14 cellular contexts compared by ENCODE assay signal in genomic region chr22:37218399-37218770, GRCh38. TPM values are rescaled to one million over a fixed set of nuclear protein-coding genes. Genes with fewer than 3 reads are reported as not detected.
DNase-seq lines count a peak whose midpoint lies in the region; ATAC-seq and FAIRE-seq lines count a peak whose summit lies in the region.
"Had no signal": no experiment of that assay in that cellular context is flagged by ENCODE, and none has a peak within 500 bp of the region (broad histone marks: within the 10 kb centered on the region; RNA-seq: fewer than 3 reads in every experiment).

No MANE protein-coding gene starts in this region.

- peak; percentile 1 to 3 for ATAC-seq in activated T-cell treated with anti-CD3 and anti-CD28 coated beads, Interleukin-2, amount 50 U/mL, for 4 hours
- ATAC-seq in HG02870 (IDR thresholded peaks at IDR 0.05; ENCODE audit: unreplicated experiment): peak; percentile 2
- peak; percentile 46 for ATAC-seq in stimulated activated memory B cell treated with anti-CD40 and anti-IgM and Interleukin-4, amounts not matched to agents 10 μg/mL and 1 μg/mL and 100 μg/mL, for 72 hours

- peak overlapping the region; percentile 95 for H3K27ac Mint-ChIP-seq in activated CD4-positive, alpha-beta T cell treated with anti-CD3 and anti-CD28 coated beads, Interleukin-2, amount 10 ng/mL, durations not matched to agents 7 days and 5 days
- peak overlapping the region; percentile 69 for H3K27ac Mint-ChIP-seq in stimulated activated memory B cell treated with anti-CD40 and anti-IgM and Interleukin-4, amounts not matched to agents 10 μg/mL and 1 μg/mL and 100 μg/mL, for 72 hours

- no peak for FAIRE-seq in frontal cortex (lab: Jason Lieb, UNC)

- H3K27me3 Mint-ChIP-seq in activated T-cell treated with anti-CD3 and anti-CD28 coated beads, Interleukin-2, amount 50 U/mL, for 4 hours (ENCODE audit: low read depth): no peaks in the 10 kb centered on the region
- H3K27me3 Mint-ChIP-seq in activated CD4-positive, alpha-beta T cell treated with anti-CD3 and anti-CD28 coated beads, Interleukin-2, amount 10 ng/mL, durations not matched to agents 7 days and 5 days: no peaks in the 10 kb centered on the region
- H3K27me3 Mint-ChIP-seq in stimulated activated memory B cell treated with anti-CD40 and anti-IgM and Interleukin-4, amounts not matched to agents 10 μg/mL and 1 μg/mL and 100 μg/mL, for 72 hours: no peaks in the 10 kb centered on the region

- CTCF ChIA-PET in activated CD4-positive, alpha-beta T cell treated with anti-CD3 and anti-CD28 coated beads, Interleukin-2, amount 10 ng/mL, durations not matched to agents 7 days and 5 days (lab: Charles Lee): interaction anchor here (1.4 to 6.9 kb wide), 4 partner anchors 9 to 55 kb away, joined by 3 to 52 read pairs (median 6); no protein-coding TSS in a partner anchor

- H3K9me3 Mint-ChIP-seq in activated T-cell treated with anti-CD3 and anti-CD28 coated beads, Interleukin-2, amount 50 U/mL, for 4 hours: peaks cover 12% of the 10 kb centered on the region
- peaks cover 14% of the 10 kb centered on the region for H3K9me3 Mint-ChIP-seq in activated CD4-positive, alpha-beta T cell treated with anti-CD3 and anti-CD28 coated beads, Interleukin-2, amount 10 ng/mL, durations not matched to agents 7 days and 5 days
- peaks cover 8% of the 10 kb centered on the region for H3K9me3 Mint-ChIP-seq in stimulated activated memory B cell treated with anti-CD40 and anti-IgM and Interleukin-4, amounts not matched to agents 10 μg/mL and 1 μg/mL and 100 μg/mL, for 72 hours

- H3K4me3 Mint-ChIP-seq in activated T-cell treated with anti-CD3 and anti-CD28 coated beads, Interleukin-2, amount 50 U/mL, for 4 hours: peak overlapping the region; percentile 58
- H3K4me3 Mint-ChIP-seq in activated CD4-positive, alpha-beta T cell treated with anti-CD3 and anti-CD28 coated beads, Interleukin-2, amount 10 ng/mL, durations not matched to agents 7 days and 5 days: peak overlapping the region; percentile 75
- peak overlapping the region; percentile 61 for H3K4me3 Mint-ChIP-seq in stimulated activated memory B cell treated with anti-CD40 and anti-IgM and Interleukin-4, amounts not matched to agents 10 μg/mL and 1 μg/mL and 100 μg/mL, for 72 hours

- peaks cover 72% of the 10 kb centered on the region for H3K4me1 Mint-ChIP-seq in activated T-cell treated with anti-CD3 and anti-CD28 coated beads, Interleukin-2, amount 50 U/mL, for 4 hours (ENCODE audit: low read depth)
- H3K4me1 Mint-ChIP-seq in activated CD4-positive, alpha-beta T cell treated with anti-CD3 and anti-CD28 coated beads, Interleukin-2, amount 10 ng/mL, durations not matched to agents 7 days and 5 days: peaks cover 91% of the 10 kb centered on the region
- peaks cover 72% of the 10 kb centered on the region for H3K4me1 Mint-ChIP-seq in stimulated activated memory B cell treated with anti-CD40 and anti-IgM and Interleukin-4, amounts not matched to agents 10 μg/mL and 1 μg/mL and 100 μg/mL, for 72 hours

- no peak for DNase-seq in activated T-cell treated with anti-CD3 and anti-CD28 coated beads, Interleukin-2, amount 50 U/mL, for 4 hours
- DNase-seq in activated T-cell treated with anti-CD3 and anti-CD28 coated beads, Interleukin-2, amount 50 U/mL, for 48 hours: no peak
- peak; percentile 30 for DNase-seq in activated CD4-positive, alpha-beta T cell treated with anti-CD3 and anti-CD28 coated beads, Interleukin-2, amount 10 ng/mL, durations not matched to agents 7 days and 5 days
- DNase-seq in NCI-H2227 (lab: John Stamatoyannopoulos, UW; ENCODE audit: unreplicated experiment): no peak
- no peak for DNase-seq in NK-92 treated with Interleukin-12 subunit alpha and Interleukin-12 subunit beta, amount 100 ng/mL, for 24 hours (lab: John Stamatoyannopoulos, UW)
- DNase-seq in frontal cortex (ENCODE audit: low spot score in 2 of 2): no peak
- DNase-seq: adrenal gland, colonic mucosa, lower lobe of right lung, SHP77 had no signal

- POLR2A ChIA-PET in activated CD4-positive, alpha-beta T cell treated with anti-CD3 and anti-CD28 coated beads, Interleukin-2, amount 10 ng/mL, durations not matched to agents 7 days and 5 days (lab: Charles Lee): no interaction called here

- H3K36me3 Mint-ChIP-seq in activated T-cell treated with anti-CD3 and anti-CD28 coated beads, Interleukin-2, amount 50 U/mL, for 4 hours (ENCODE audit: insufficient read depth): peaks cover 19% of the 10 kb centered on the region
- peaks cover 64% of the 10 kb centered on the region for H3K36me3 Mint-ChIP-seq in activated CD4-positive, alpha-beta T cell treated with anti-CD3 and anti-CD28 coated beads, Interleukin-2, amount 10 ng/mL, durations not matched to agents 7 days and 5 days (ENCODE audit: low read depth)
- peaks cover 17% of the 10 kb centered on the region for H3K36me3 Mint-ChIP-seq in stimulated activated memory B cell treated with anti-CD40 and anti-IgM and Interleukin-4, amounts not matched to agents 10 μg/mL and 1 μg/mL and 100 μg/mL, for 72 hours

RNA-seq across cellular contexts. Expression of gene SSTR3, which starts 6.1 kb away (rescaled TPM):
- total RNA-seq in activated T-cell treated with anti-CD3 and anti-CD28 coated beads, Interleukin-2, amount 50 U/mL, for 4 hours: 1 to 10 TPM; 1.7 to 2.3 (median 1.9) TPM
- 10 to 100 TPM; 10.1 to 10.2 TPM for total RNA-seq in activated CD4-positive, alpha-beta T cell treated with anti-CD3 and anti-CD28 coated beads, Interleukin-2, amount 10 ng/mL, durations not matched to agents 7 days and 5 days
- total RNA-seq in frontal cortex: 0.41 TPM
- total RNA-seq: lower lobe of right lung, NCI-H460, osteoblast had no signal

RNA-seq across cellular contexts. Expression of gene RAC2, which starts 25.7 kb away (rescaled TPM):
- total RNA-seq in activated T-cell treated with anti-CD3 and anti-CD28 coated beads, Interleukin-2, amount 50 U/mL, for 4 hours: 100 to 1,000 TPM; 388 to 432 (median 395) TPM
- total RNA-seq in activated CD4-positive, alpha-beta T cell treated with anti-CD3 and anti-CD28 coated beads, Interleukin-2, amount 10 ng/mL, durations not matched to agents 7 days and 5 days: 1,000 to 10,000 TPM; 1,015 to 1,117 TPM
- under 0.01 TPM for total RNA-seq in frontal cortex

RNA-seq across cellular contexts. Expression of gene C1QTNF6, which starts 30.3 kb away (rescaled TPM):
- 1 to 10 TPM in 2 of 3 donors, under 1 TPM in 1; 0.96 to 2.4 (median 1.2) TPM for total RNA-seq in activated T-cell treated with anti-CD3 and anti-CD28 coated beads, Interleukin-2, amount 50 U/mL, for 4 hours
- total RNA-seq in activated CD4-positive, alpha-beta T cell treated with anti-CD3 and anti-CD28 coated beads, Interleukin-2, amount 10 ng/mL, durations not matched to agents 7 days and 5 days: 1 to 10 TPM; 7.6 to 8.3 TPM
- 3.7 TPM for total RNA-seq in frontal cortex

Comparison
In these comparisons a context has a peak if more than half of its experiments do, and no peak if none do; other contexts are left out.
1. RNA of gene RAC2, which starts 25.7 kb away (total RNA-seq): 1,015 to 1,117 TPM in activated CD4-positive, alpha-beta T cell treated with anti-CD3 and anti-CD28 coated beads, Interleukin-2, amount 10 ng/mL, durations not matched to agents 7 days and 5 days and 388 to 432 TPM in activated T-cell treated with anti-CD3 and anti-CD28 coated beads, Interleukin-2, amount 50 U/mL, for 4 hours; under 0.01 TPM in frontal cortex (single experiment); every median in the first group is over 100 times any median in the second.
2. Peak in every context shown above with its lines, with median percentiles within 50 percentile points of each other: ATAC-seq and H3K4me3 Mint-ChIP-seq.